ENCODE assay signal across 20 cellular contexts in genomic region chrX:131895002-131895401, GRCh38.
A peak's percentile ranks its signal among the peaks of the same experiment; 100 is the strongest.
DNase-seq lines count a peak whose midpoint lies in the region; ATAC-seq, FAIRE-seq and TF ChIP-seq lines count a peak whose summit lies in the region.
"Had no signal": no experiment of that assay in that cellular context is flagged by ENCODE, and none has a peak within 500 bp of the region (broad histone marks: within the 10 kb centered on the region; RNA-seq: fewer than 3 reads in every experiment).

No MANE protein-coding gene starts in this region.

- H3K27me3 ChIP-seq in astrocyte (ENCODE audit: insufficient read depth, low read length) (no peaks in the 10 kb centered on the region), heart right ventricle (peaks cover 0 to 90% (median 0%) of the 10 kb centered on the region in 7 donors)
- H3K27me3 ChIP-seq: esophagus muscularis mucosa had no signal

- WGBS in heart right ventricle, 2 donors, result 51 to 55% methylated on average over 1 of the region's 1 CpG
- 14 to 45% methylated on average over 1 of the region's 1 CpG for WGBS in lower leg skin, 2 donors

- no peak overlapping the region for H2AFZ ChIP-seq in astrocyte (ENCODE audit: low read depth, low read length)

- DNase-seq in AG10803 (ENCODE audit: low read depth) (peak; percentile 6), LHCN-M2 (ENCODE audit: low read depth) (peak; percentile 86), astrocyte (ENCODE audit: low read depth) (peak; percentile 58), kidney tubule cell (ENCODE audit: low spot score) (peak; percentile 2), heart right ventricle (no peak), GM10266 (ENCODE audit: extremely low spot score) (no peak), lower leg skin (ENCODE audit: low spot score in 2 of 2) (no peak), NCI-H1048 (lab: John Stamatoyannopoulos, UW) (no peak)
- DNase-seq: activated T-cell treated with anti-CD3 and anti-CD28 coated beads, Interleukin-2, amount 50 U/mL, for 1 hour; cortex of kidney; H9; NCI-H2081 treated with DMSO at 0.1 percent for 48 hours; NCI-H748 treated with DMSO at 0.1 percent for 48 hours; SHP77; stimulated activated naive B cell treated with anti-CD40 and anti-IgM and Interleukin-4, amounts not matched to agents 10 μg/mL and 1 μg/mL and 100 μg/mL, for 72 hours; T-helper 9 cell had no signal

- H3K4me1 Mint-ChIP-seq in astrocyte (ENCODE audit: low read depth, unreplicated experiment), result no peaks in the 10 kb centered on the region
- H3K4me1 Mint-ChIP-seq: activated CD4-positive, alpha-beta T cell treated with anti-CD3 and anti-CD28 coated beads, Interleukin-2, amount 10 ng/mL, durations not matched to agents 24 days and 14 days had no signal

- no peaks in the 10 kb centered on the region for H3K9me3 Mint-ChIP-seq in astrocyte (ENCODE audit: unreplicated experiment)
- H3K9me3 Mint-ChIP-seq: activated CD4-positive, alpha-beta T cell treated with anti-CD3 and anti-CD28 coated beads, Interleukin-2, amount 10 ng/mL, durations not matched to agents 24 days and 14 days; H9; stimulated activated naive B cell treated with anti-CD40 and anti-IgM and Interleukin-4, amounts not matched to agents 10 μg/mL and 1 μg/mL and 100 μg/mL, for 72 hours had no signal

- H4K20me1 ChIP-seq in astrocyte (ENCODE audit: insufficient read depth, low read length), result no peaks in the 10 kb centered on the region

- no peak for TF ChIP-seq CTCF in AG10803 (conservative IDR thresholded peaks at IDR 0.05; ENCODE audit: low read length)
- no peak for TF ChIP-seq CTCF in astrocyte (IDR thresholded peaks at IDR 0.05; ENCODE audit: insufficient read depth, low read depth, low read length)
- no peak for TF ChIP-seq CTCF in heart right ventricle (IDR thresholded peaks at IDR 0.05)
- TF ChIP-seq CTCF in GM10266 (IDR thresholded peaks at IDR 0.05; ENCODE audit: control insufficient read depth, insufficient read depth, low read depth, missing control alignments), result no peak
- TF ChIP-seq CTCF in lower leg skin (IDR thresholded peaks at IDR 0.05), result no peak

- intact Hi-C loops in heart right ventricle (cut with DNase I) (no loop called here), lower leg skin (cut with DNase I; ENCODE audit: low total_unique reads) (no loop called here)

- no peaks in the 10 kb centered on the region for H3K9me3 ChIP-seq in astrocyte (ENCODE audit: insufficient read depth, low read depth, low read length)
- no peaks in the 10 kb centered on the region for H3K9me3 ChIP-seq in heart right ventricle
- H3K9me3 ChIP-seq: esophagus muscularis mucosa had no signal

- H3K4me3 ChIP-seq in AG10803 (ENCODE audit: low read length) (no peak overlapping the region), astrocyte (ENCODE audit: insufficient read depth, low read depth, low read length) (no peak overlapping the region), heart right ventricle (no peak overlapping the region), lower leg skin (ENCODE audit: low read depth, poor library complexity, severe bottlenecking) (no peak overlapping the region)
- H3K4me3 ChIP-seq: esophagus muscularis mucosa had no signal

- no peak for ATAC-seq in heart right ventricle
- ATAC-seq: sciatic nerve; stimulated activated naive B cell treated with anti-CD40 and anti-IgM and Interleukin-4, amounts not matched to agents 10 μg/mL and 1 μg/mL and 100 μg/mL, for 72 hours had no signal

- no peaks in the 10 kb centered on the region for H3K79me2 ChIP-seq in astrocyte (ENCODE audit: insufficient read depth, low read length)

- no peaks in the 10 kb centered on the region for H3K36me3 ChIP-seq in astrocyte (ENCODE audit: insufficient read depth, low read length)
- no peaks in the 10 kb centered on the region for H3K36me3 ChIP-seq in heart right ventricle
- H3K36me3 ChIP-seq: esophagus muscularis mucosa had no signal

- peak; percentile 82 for FAIRE-seq in astrocyte (lab: Jason Lieb, UNC)
- FAIRE-seq: D721Med had no signal

- H3K4me2 ChIP-seq in astrocyte (ENCODE audit: low read length), result no peak overlapping the region

- H3K4me1 ChIP-seq in astrocyte (ENCODE audit: insufficient read depth, low read length) (no peaks in the 10 kb centered on the region), heart right ventricle (no peaks in the 10 kb centered on the region)
- H3K4me1 ChIP-seq: esophagus muscularis mucosa had no signal

- TF ChIP-seq POLR2A in lower leg skin (IDR thresholded peaks at IDR 0.05), result no peak

- H3K36me3 Mint-ChIP-seq in astrocyte (ENCODE audit: low read depth, unreplicated experiment), result no peaks in the 10 kb centered on the region
- H3K36me3 Mint-ChIP-seq: stimulated activated naive B cell treated with anti-CD40 and anti-IgM and Interleukin-4, amounts not matched to agents 10 μg/mL and 1 μg/mL and 100 μg/mL, for 72 hours had no signal

- peaks cover 5% of the 10 kb centered on the region for H3K27me3 Mint-ChIP-seq in astrocyte (ENCODE audit: low read depth, unreplicated experiment)
- H3K27me3 Mint-ChIP-seq: activated CD4-positive, alpha-beta T cell treated with anti-CD3 and anti-CD28 coated beads, Interleukin-2, amount 10 ng/mL, durations not matched to agents 24 days and 14 days had no signal

- no peak overlapping the region for H3K27ac Mint-ChIP-seq in astrocyte (ENCODE audit: unreplicated experiment)
- H3K27ac Mint-ChIP-seq: activated CD4-positive, alpha-beta T cell treated with anti-CD3 and anti-CD28 coated beads, Interleukin-2, amount 10 ng/mL, durations not matched to agents 24 days and 14 days; H9; stimulated activated naive B cell treated with anti-CD40 and anti-IgM and Interleukin-4, amounts not matched to agents 10 μg/mL and 1 μg/mL and 100 μg/mL, for 72 hours had no signal

- H3K27ac ChIP-seq in astrocyte (ENCODE audit: low read depth, low read length), result no peak overlapping the region
- no peak overlapping the region for H3K27ac ChIP-seq in heart right ventricle
- H3K27ac ChIP-seq: esophagus muscularis mucosa had no signal

- H3K9ac ChIP-seq in astrocyte (ENCODE audit: low read length), result no peak overlapping the region

- no peak overlapping the region for H3K4me3 Mint-ChIP-seq in astrocyte (ENCODE audit: unreplicated experiment)
- H3K4me3 Mint-ChIP-seq: activated CD4-positive, alpha-beta T cell treated with anti-CD3 and anti-CD28 coated beads, Interleukin-2, amount 10 ng/mL, durations not matched to agents 24 days and 14 days; H9; stimulated activated naive B cell treated with anti-CD40 and anti-IgM and Interleukin-4, amounts not matched to agents 10 μg/mL and 1 μg/mL and 100 μg/mL, for 72 hours had no signal

Comparison
In these comparisons a context has a peak if more than half of its experiments do, and no peak if none do; other contexts are left out.
1. DNase-seq: peak in AG10803 (single experiment), LHCN-M2 (single experiment), astrocyte (single experiment) and kidney tubule cell (single experiment); none in heart right ventricle (0 of 2), GM10266 (single experiment), lower leg skin (0 of 2) and NCI-H1048 (single experiment).